Comparison of ENCODE assay signal across 16 cellular contexts in the genomic region with DNA sequence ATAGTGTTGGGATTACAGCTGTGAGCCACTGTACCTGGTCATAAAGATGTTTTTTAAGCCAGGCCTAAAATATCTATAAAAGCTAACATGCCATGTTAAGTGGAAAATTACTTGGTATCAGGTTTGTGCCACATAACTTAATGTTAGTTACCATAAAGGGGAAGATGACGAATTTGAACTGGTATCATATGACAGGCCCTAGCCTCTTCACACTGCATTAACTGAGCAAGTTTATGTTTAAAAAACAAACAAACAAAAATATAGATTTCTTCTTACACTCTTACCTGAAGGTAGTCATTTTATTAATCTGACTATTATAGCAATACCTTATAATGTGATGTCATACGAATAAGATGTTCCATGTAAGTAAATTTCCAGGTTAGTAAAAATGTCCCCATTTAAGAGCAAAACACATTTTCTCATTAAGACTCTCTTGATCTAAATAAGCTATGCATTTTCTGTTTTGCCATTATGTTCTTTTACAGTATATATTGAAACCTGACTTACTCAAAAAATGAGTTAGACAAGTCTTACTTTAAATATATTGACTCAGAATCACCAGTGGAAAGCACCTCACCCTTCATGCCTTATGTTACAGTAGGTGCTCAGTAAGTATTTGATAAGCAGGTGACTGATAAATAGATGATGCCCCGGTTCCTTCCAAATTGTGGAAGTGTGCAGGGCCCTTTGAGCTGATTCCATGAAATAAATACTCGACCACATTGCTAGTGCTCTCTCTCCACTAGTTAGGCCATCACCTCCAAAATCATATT.
DNase-seq lines count a peak whose midpoint lies in the region; ATAC-seq and TF ChIP-seq lines count a peak whose summit lies in the region.
"Had no signal": no experiment of that assay in that cellular context is flagged by ENCODE, and none has a peak within 500 bp of the region (broad histone marks: within the 10 kb centered on the region; RNA-seq: fewer than 3 reads in every experiment).

No MANE protein-coding gene starts in this region.

- H3K9me3 Mint-ChIP-seq in activated CD8-positive, alpha-beta memory T cell treated with anti-CD3 and anti-CD28 coated beads, Interleukin-2, amount 10 ng/mL, durations not matched to agents 7 days and 5 days (ENCODE audit: low read depth), result no peaks in the 10 kb centered on the region
- no peaks in the 10 kb centered on the region for H3K9me3 Mint-ChIP-seq in activated CD8-positive, alpha-beta T cell treated with anti-CD3 and anti-CD28 coated beads for 36 hours

- H3K36me3 Mint-ChIP-seq in activated CD8-positive, alpha-beta memory T cell treated with anti-CD3 and anti-CD28 coated beads, Interleukin-2, amount 10 ng/mL, durations not matched to agents 7 days and 5 days, result peaks cover 63% of the 10 kb centered on the region
- peaks cover 74% of the 10 kb centered on the region for H3K36me3 Mint-ChIP-seq in activated CD8-positive, alpha-beta T cell treated with anti-CD3 and anti-CD28 coated beads for 36 hours (ENCODE audit: low read depth)

- ATAC-seq in activated CD8-positive, alpha-beta memory T cell treated with anti-CD3 and anti-CD28 coated beads, Interleukin-2, amount 10 ng/mL, durations not matched to agents 7 days and 5 days, result peak; percentile 24
- peak; percentile 54 for ATAC-seq in activated CD8-positive, alpha-beta T cell treated with anti-CD3 and anti-CD28 coated beads for 36 hours
- ATAC-seq: heart right ventricle, pancreas had no signal

- H3K4me1 ChIP-seq in HEK293 (ENCODE audit: control insufficient read depth, insufficient read depth, low read length), result peaks cover 13% of the 10 kb centered on the region
- no peaks in the 10 kb centered on the region for H3K4me1 ChIP-seq in neutrophil (ENCODE audit: control insufficient read depth in 1 of 2, insufficient read depth in 1 of 2, low read depth in 1 of 2, low read length in 1 of 2)
- H3K4me1 ChIP-seq: adrenal gland had no signal

- TF ChIP-seq CTCF in HEK293 (tag by site-specific recombination; IDR thresholded peaks at IDR 0.05) (no peak), neutrophil (IDR thresholded peaks at IDR 0.05) (no peak)
- no peak for TF ChIP-seq CTCF in activated CD8-positive, alpha-beta T cell treated with anti-CD3 and anti-CD28 coated beads for 36 hours (IDR thresholded peaks at IDR 0.05)

- H3K27me3 Mint-ChIP-seq in activated CD8-positive, alpha-beta memory T cell treated with anti-CD3 and anti-CD28 coated beads, Interleukin-2, amount 10 ng/mL, durations not matched to agents 7 days and 5 days, result no peaks in the 10 kb centered on the region
- no peaks in the 10 kb centered on the region for H3K27me3 Mint-ChIP-seq in activated CD8-positive, alpha-beta T cell treated with anti-CD3 and anti-CD28 coated beads for 36 hours

- no peak overlapping the region for H3K27ac ChIP-seq in HEK293 (ENCODE audit: extremely low read depth, low read depth, low read length)
- H3K27ac ChIP-seq in neutrophil, result peak overlapping the region; percentile 11
- H3K27ac ChIP-seq: adrenal gland, GM23248, heart right ventricle, pancreas, RWPE1 had no signal

- in situ Hi-C loops in ACHN (cut with HindIII; ENCODE audit: low pct_ligation_motif_present, low pct_unique_long_range_greater_than_20kb, low sequenced_read_pairs), result no loop called here

- H3K36me3 ChIP-seq in HEK293 (ENCODE audit: control insufficient read depth in 2 of 2, insufficient read depth in 1 of 2, low read length in 2 of 2), result peaks cover 13 to 29% of the 10 kb centered on the region in 2 experiments
- peaks cover 94% of the 10 kb centered on the region for H3K36me3 ChIP-seq in neutrophil
- H3K36me3 ChIP-seq: adrenal gland had no signal

- H3K4me1 Mint-ChIP-seq in activated CD8-positive, alpha-beta memory T cell treated with anti-CD3 and anti-CD28 coated beads, Interleukin-2, amount 10 ng/mL, durations not matched to agents 7 days and 5 days, result peaks cover 79% of the 10 kb centered on the region
- H3K4me1 Mint-ChIP-seq in activated CD8-positive, alpha-beta T cell treated with anti-CD3 and anti-CD28 coated beads for 36 hours (ENCODE audit: low read depth), result peaks cover 87% of the 10 kb centered on the region

- H3K9me3 ChIP-seq in HEK293 (ENCODE audit: control insufficient read depth, insufficient read depth, low read depth, low read length) (no peaks in the 10 kb centered on the region), neutrophil (no peaks in the 10 kb centered on the region)
- H3K9me3 ChIP-seq: adrenal gland, heart right ventricle, pancreas had no signal

- no peak overlapping the region for H3K4me3 Mint-ChIP-seq in activated CD8-positive, alpha-beta memory T cell treated with anti-CD3 and anti-CD28 coated beads, Interleukin-2, amount 10 ng/mL, durations not matched to agents 7 days and 5 days
- no peak overlapping the region for H3K4me3 Mint-ChIP-seq in activated CD8-positive, alpha-beta T cell treated with anti-CD3 and anti-CD28 coated beads for 36 hours

- CTCF ChIA-PET in activated CD8-positive, alpha-beta memory T cell treated with anti-CD3 and anti-CD28 coated beads, Interleukin-2, amount 10 ng/mL, durations not matched to agents 7 days and 5 days (lab: Charles Lee), result interaction anchor here (1.0 kb wide), 1 partner anchor 12 kb away, joined by 3 read pairs; no protein-coding TSS in a partner anchor
- CTCF ChIA-PET in HEK293 (lab: Yijun Ruan, JAX), result interaction anchor here (0.7 to 0.9 kb wide), 2 partner anchors 124 to 1736 kb away, joined by 3 read pairs; no protein-coding TSS in a partner anchor
- CTCF ChIA-PET in activated CD8-positive, alpha-beta T cell treated with anti-CD3 and anti-CD28 coated beads for 36 hours (lab: Charles Lee), result interaction anchor here (1.4 kb wide), 2 partner anchors 27 to 33 kb away, joined by 3 read pairs; no protein-coding TSS in a partner anchor

- POLR2A ChIA-PET in HEK293 (lab: Yijun Ruan, JAX), result no interaction called here
- POLR2A ChIA-PET in activated CD8-positive, alpha-beta T cell treated with anti-CD3 and anti-CD28 coated beads for 36 hours (lab: Charles Lee), result interaction anchor here (0.6 to 1.2 kb wide), 3 partner anchors 10 to 180 kb away, joined by 3 read pairs; no protein-coding TSS in a partner anchor

- peak overlapping the region; percentile 81 for H3K27ac Mint-ChIP-seq in activated CD8-positive, alpha-beta memory T cell treated with anti-CD3 and anti-CD28 coated beads, Interleukin-2, amount 10 ng/mL, durations not matched to agents 7 days and 5 days
- H3K27ac Mint-ChIP-seq in activated CD8-positive, alpha-beta T cell treated with anti-CD3 and anti-CD28 coated beads for 36 hours, result peak overlapping the region; percentile 90

- intact Hi-C loops in activated CD8-positive, alpha-beta T cell treated with anti-CD3 and anti-CD28 coated beads for 36 hours (cut with micrococcal nuclease), result no loop called here

- H3K4me3 ChIP-seq in HEK293 (ENCODE audit: low read depth, low read length) (no peak overlapping the region), neutrophil (ENCODE audit: low read depth in 1 of 2, low read length in 1 of 2) (no peak overlapping the region)
- H3K4me3 ChIP-seq: adrenal gland, GM23248, heart right ventricle, lung, pancreas had no signal

- no peaks in the 10 kb centered on the region for H3K27me3 ChIP-seq in neutrophil
- H3K27me3 ChIP-seq: adrenal gland, heart right ventricle, pancreas had no signal

- no peak for DNase-seq in activated CD8-positive, alpha-beta memory T cell treated with anti-CD3 and anti-CD28 coated beads, Interleukin-2, amount 10 ng/mL, durations not matched to agents 7 days and 5 days
- no peak for DNase-seq in activated CD8-positive, alpha-beta memory T cell treated with anti-CD3 and anti-CD28 coated beads, Interleukin-2, amount 50 U/mL, for 48 hours
- peak; percentile 38 for DNase-seq in activated CD8-positive, alpha-beta T cell treated with anti-CD3 and anti-CD28 coated beads for 36 hours
- DNase-seq in ACHN (no peak), nucleus accumbens (lab: John Stamatoyannopoulos, UW) (no peak), germinal center (ENCODE audit: low spot score) (no peak)
- DNase-seq: adrenal gland, GM23248, heart right ventricle, NCI-H345, pancreas, substantia nigra had no signal

TF ChIP-seq in HEK293, 187 proteins besides CTCF, POLR2A, EP300 and RAD21 (continues in another document):
- TF ChIP-seq OVOL3 (tag by site-specific recombination; IDR thresholded peaks at IDR 0.05), result peak; percentile 66; the same call in 1 of the 2 replicates
- TF ChIP-seq, protein P1, sequence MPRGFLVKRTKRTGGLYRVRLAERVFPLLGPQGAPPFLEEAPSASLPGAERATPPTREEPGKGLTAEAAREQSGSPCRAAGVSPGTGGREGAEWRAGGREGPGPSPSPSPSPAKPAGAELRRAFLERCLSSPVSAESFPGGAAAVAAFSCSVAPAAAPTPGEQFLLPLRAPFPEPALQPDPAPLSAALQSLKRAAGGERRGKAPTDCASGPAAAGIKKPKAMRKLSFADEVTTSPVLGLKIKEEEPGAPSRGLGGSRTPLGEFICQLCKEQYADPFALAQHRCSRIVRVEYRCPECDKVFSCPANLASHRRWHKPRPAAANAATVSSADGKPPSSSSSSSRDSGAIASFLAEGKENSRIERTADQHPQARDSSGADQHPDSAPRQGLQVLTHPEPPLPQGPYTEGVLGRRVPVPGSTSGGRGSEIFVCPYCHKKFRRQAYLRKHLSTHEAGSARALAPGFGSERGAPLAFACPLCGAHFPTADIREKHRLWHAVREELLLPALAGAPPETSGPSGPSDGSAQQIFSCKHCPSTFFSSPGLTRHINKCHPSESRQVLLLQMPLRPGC (tag by site-specific recombination; IDR thresholded peaks at IDR 0.05), result no peak
- TF ChIP-seq ZNF629 (tag by site-specific recombination; IDR thresholded peaks at IDR 0.05), result peak; percentile 66
- TF ChIP-seq ZNF239 (tag by site-specific recombination; IDR thresholded peaks at IDR 0.05), result no peak
- no peak for TF ChIP-seq HOXA7 (CRISPR knock-in tag; IDR thresholded peaks at IDR 0.05; ENCODE audit: borderline replicate concordance)
- TF ChIP-seq ZXDB (tag by site-specific recombination; IDR thresholded peaks at IDR 0.05), result no peak
- 0 out of 2 replicates have a peak, but pooled peaks have one; percentile 21 for TF ChIP-seq KLF8 (tag by site-specific recombination; IDR thresholded peaks at IDR 0.05)
- TF ChIP-seq, protein P2, sequence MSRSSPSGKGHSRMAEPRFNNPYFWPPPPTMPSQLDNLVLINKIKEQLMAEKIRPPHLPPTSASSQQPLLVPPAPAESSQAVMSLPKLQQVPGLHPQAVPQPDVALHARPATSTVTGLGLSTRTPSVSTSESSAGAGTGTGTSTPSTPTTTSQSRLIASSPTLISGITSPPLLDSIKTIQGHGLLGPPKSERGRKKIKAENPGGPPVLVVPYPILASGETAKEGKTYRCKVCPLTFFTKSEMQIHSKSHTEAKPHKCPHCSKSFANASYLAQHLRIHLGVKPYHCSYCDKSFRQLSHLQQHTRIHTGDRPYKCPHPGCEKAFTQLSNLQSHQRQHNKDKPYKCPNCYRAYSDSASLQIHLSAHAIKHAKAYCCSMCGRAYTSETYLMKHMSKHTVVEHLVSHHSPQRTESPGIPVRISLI (tag by site-specific recombination; IDR thresholded peaks at IDR 0.05), result 0 out of 2 replicates have a peak, but pooled peaks have one; percentile 52
- no peak for TF ChIP-seq ZBTB1 (tag by site-specific recombination; IDR thresholded peaks at IDR 0.05)
- TF ChIP-seq ZNF366 (tag by site-specific recombination; conservative IDR thresholded peaks at IDR 0.05), result peak; percentile 61
